In the genomic region with DNA sequence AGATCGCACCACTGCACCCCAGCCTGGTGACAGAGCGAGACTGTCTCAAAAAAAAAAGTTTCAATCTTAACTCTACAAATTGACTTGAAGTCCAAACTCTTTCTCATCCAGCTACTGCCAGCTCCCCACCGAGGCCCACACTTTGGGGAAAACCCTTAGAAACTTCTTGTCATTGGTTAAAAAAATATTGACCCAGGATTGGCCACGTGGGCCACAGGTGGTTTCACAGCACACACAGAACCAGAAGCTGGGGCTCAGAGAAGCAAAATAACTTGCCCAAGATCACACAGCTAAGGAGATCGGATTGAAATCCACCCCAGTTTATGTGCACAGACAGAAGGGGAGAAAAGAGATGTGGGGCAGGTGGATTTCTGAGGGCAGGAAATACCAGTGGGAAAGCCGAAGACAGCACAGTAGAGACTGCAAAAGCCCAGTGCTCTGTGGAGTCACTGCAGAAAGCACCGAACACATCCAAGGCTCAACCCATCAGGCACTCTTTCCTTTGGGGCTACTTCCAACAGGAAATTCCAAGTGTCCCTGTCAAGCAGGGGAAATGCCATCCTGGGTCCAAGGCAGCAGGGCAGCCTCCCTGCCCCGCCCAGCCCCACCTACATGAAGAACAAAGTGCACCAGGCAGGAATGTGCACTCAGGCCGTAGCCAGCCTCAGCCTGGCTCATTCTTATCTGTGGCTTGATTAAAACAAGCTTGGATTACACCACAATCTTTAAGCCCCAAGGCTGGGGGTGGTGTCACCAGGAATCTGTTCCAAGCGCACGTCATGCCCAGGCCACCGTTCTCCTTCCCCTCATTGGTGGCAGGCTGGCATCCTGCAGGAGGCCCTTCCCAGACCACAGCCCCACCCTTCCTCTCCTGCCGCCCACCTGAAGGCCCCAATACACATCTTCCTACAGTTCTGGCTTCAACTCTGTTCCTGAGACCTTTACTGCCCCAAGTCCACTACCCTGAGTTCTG, we compare ENCODE assay signal across 8 cellular contexts.
DNase-seq lines count a peak whose midpoint lies in the region; ATAC-seq and TF ChIP-seq lines count a peak whose summit lies in the region.

No MANE protein-coding gene starts in this region.

- H3K36me3 Mint-ChIP-seq in dendritic cell treated with granulocyte-macrophage colony-stimulating factor and Interleukin-4, amounts not matched to agents 40 ng/mL and 50 ng/mL, for 4 days (ENCODE audit: low read depth) = peaks cover 31% of the 10 kb centered on the region
- H3K36me3 Mint-ChIP-seq in naive B cell (no peaks in the 10 kb centered on the region), glutamatergic neuron (ENCODE audit: unreplicated experiment) (no peaks in the 10 kb centered on the region)

- H3K27me3 Mint-ChIP-seq in dendritic cell treated with granulocyte-macrophage colony-stimulating factor and Interleukin-4, amounts not matched to agents 40 ng/mL and 50 ng/mL, for 4 days = no peaks in the 10 kb centered on the region
- H3K27me3 Mint-ChIP-seq in naive B cell (no peaks in the 10 kb centered on the region), glutamatergic neuron (ENCODE audit: unreplicated experiment) (peaks cover 7% of the 10 kb centered on the region)

- intact Hi-C loops in dendritic cell treated with granulocyte-macrophage colony-stimulating factor and Interleukin-4, amounts not matched to agents 40 ng/mL and 50 ng/mL, for 4 days (cut with micrococcal nuclease) = no loop called here

- H3K27ac Mint-ChIP-seq in dendritic cell treated with granulocyte-macrophage colony-stimulating factor and Interleukin-4, amounts not matched to agents 40 ng/mL and 50 ng/mL, for 4 days = peak overlapping the region; percentile 71
- peak overlapping the region in 5 of 6 donors; percentile 59 to 90 (median 67) for H3K27ac Mint-ChIP-seq in naive B cell
- H3K27ac Mint-ChIP-seq in glutamatergic neuron (ENCODE audit: unreplicated experiment) = no peak overlapping the region

- H3K4me1 Mint-ChIP-seq in dendritic cell treated with granulocyte-macrophage colony-stimulating factor and Interleukin-4, amounts not matched to agents 40 ng/mL and 50 ng/mL, for 4 days (ENCODE audit: low read depth) = peaks cover 98% of the 10 kb centered on the region
- H3K4me1 Mint-ChIP-seq in naive B cell (peaks cover 62 to 75% (median 74%) of the 10 kb centered on the region in 3 donors), glutamatergic neuron (ENCODE audit: low read depth, unreplicated experiment) (peaks cover 44% of the 10 kb centered on the region)

- no peak overlapping the region for H3K4me3 Mint-ChIP-seq in dendritic cell treated with granulocyte-macrophage colony-stimulating factor and Interleukin-4, amounts not matched to agents 40 ng/mL and 50 ng/mL, for 4 days
- H3K4me3 Mint-ChIP-seq in naive B cell = peak overlapping the region in 1 of 8 donors; percentile 9
- H3K4me3 Mint-ChIP-seq in glutamatergic neuron (ENCODE audit: unreplicated experiment) = no peak overlapping the region

- no peaks in the 10 kb centered on the region for H3K9me3 Mint-ChIP-seq in dendritic cell treated with granulocyte-macrophage colony-stimulating factor and Interleukin-4, amounts not matched to agents 40 ng/mL and 50 ng/mL, for 4 days
- no peaks in the 10 kb centered on the region for H3K9me3 Mint-ChIP-seq in naive B cell
- H3K9me3 Mint-ChIP-seq in glutamatergic neuron (ENCODE audit: unreplicated experiment) = peaks cover 10% of the 10 kb centered on the region

- DNase-seq in M059J (ENCODE audit: low read depth) (peak; percentile 94), naive B cell (no peak), DMS114 treated with DMSO at 0.1 percent for 48 hours (lab: John Stamatoyannopoulos, UW; ENCODE audit: unreplicated experiment) (no peak), glutamatergic neuron (no peak), DMS153 (lab: John Stamatoyannopoulos, UW) (no peak)

- peak overlapping the region; percentile 77 for H3K27ac ChIP-seq in C4-2B

- no peak for ATAC-seq in naive B cell (ENCODE audit: low read depth in 2 of 2)
- ATAC-seq in HG03196 (IDR thresholded peaks at IDR 0.05; ENCODE audit: unreplicated experiment) = no peak

- TF ChIP-seq CTCF in C4-2B (conservative IDR thresholded peaks at IDR 0.05) (no peak), glutamatergic neuron (IDR thresholded peaks at IDR 0.05; ENCODE audit: partially characterized antibody, unreplicated experiment) (no peak)
